Comparison of ENCODE assay signal across 15 cellular contexts in the genomic region with DNA sequence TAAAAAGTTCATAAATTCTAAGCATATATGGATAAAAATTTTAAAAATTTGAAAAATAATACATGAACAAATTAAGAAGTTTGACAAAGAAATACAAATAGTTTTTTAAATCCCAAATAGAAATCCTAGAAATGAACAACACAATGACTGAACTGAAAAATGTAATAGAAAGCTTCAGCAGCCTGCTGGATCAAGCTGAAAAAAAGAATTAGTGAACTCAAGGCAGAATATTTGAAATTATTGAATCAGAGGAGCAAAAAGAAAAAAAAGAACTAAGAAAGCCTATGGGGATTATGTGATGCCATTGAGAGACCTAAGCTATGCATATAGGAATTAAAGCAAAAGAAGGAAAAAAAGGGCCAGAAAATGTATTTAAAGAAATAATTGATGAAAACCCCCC. TPM values are rescaled to one million over a fixed set of nuclear protein-coding genes. Genes with fewer than 3 reads are reported as not detected.
A peak's percentile ranks its signal among the peaks of the same experiment; 100 is the strongest.
DNase-seq lines count a peak whose midpoint lies in the region; ATAC-seq, FAIRE-seq and TF ChIP-seq lines count a peak whose summit lies in the region.
"Had no signal": no experiment of that assay in that cellular context is flagged by ENCODE, and none has a peak within 500 bp of the region (broad histone marks: within the 10 kb centered on the region; RNA-seq: fewer than 3 reads in every experiment).

No MANE protein-coding gene starts in this region.

- H3K9ac ChIP-seq in BLaER1 (no peak overlapping the region), GM12878 (ENCODE audit: control insufficient read depth, insufficient read depth, low read length) (no peak overlapping the region)

- peaks cover 51% of the 10 kb centered on the region for H3K9me3 ChIP-seq in BLaER1
- peaks cover 43% of the 10 kb centered on the region for H3K9me3 ChIP-seq in GM12878 (replicated peaks; ENCODE audit: control insufficient read depth, insufficient read depth, low read length)

- BruUV-seq in GM12878 (replicated peaks; lab: Mats Ljungman, UMichigan), result no TSS peak

- POLR2A ChIA-PET in GM12878 (lab: Charles Lee), result interaction anchor here (0.7 kb wide), 1 partner anchor 1664 kb away, joined by 3 read pairs; no protein-coding TSS in a partner anchor

- H3K4me1 ChIP-seq in BLaER1 (peaks cover 32% of the 10 kb centered on the region), GM12878 (ENCODE audit: control insufficient read depth, insufficient read depth, low read length) (peaks cover 35% of the 10 kb centered on the region)

- SMC1A ChIA-PET in GM12878 (lab: Charles Lee; ENCODE audit: uncharacterized antibody, unreplicated experiment), result interaction anchor here (0.7 to 2.7 kb wide), 9 partner anchors 25 to 310 kb away, joined by 3 to 6 read pairs (median 3); no protein-coding TSS in a partner anchor

- TF ChIP-seq EP300 in GM12878 (IDR thresholded peaks at IDR 0.05; ENCODE audit: borderline replicate concordance in 1 of 2, control insufficient read depth in 1 of 2, low read depth in 2 of 2, low read length in 2 of 2), result no peak

- CTCF ChIA-PET in GM12878 (lab: Yijun Ruan, JAX), result interaction anchor here (0.5 kb wide), 1 partner anchor 1050 kb away, joined by 3 read pairs; no protein-coding TSS in a partner anchor

- TF ChIP-seq RAD21 in GM12878 (IDR thresholded peaks at IDR 0.05; ENCODE audit: insufficient read depth, low read depth, low read length), result no peak

- H3K27me3 ChIP-seq in BLaER1, result no peaks in the 10 kb centered on the region
- H3K27me3 ChIP-seq in GM12878 (replicated peaks in 1 of 2; ENCODE audit: control insufficient read depth in 2 of 2, insufficient read depth in 2 of 2, low read length in 1 of 2), result no peaks in the 10 kb centered on the region

- FAIRE-seq in GM12878 (lab: Jason Lieb, UNC), result no peak
- FAIRE-seq: GM12891, H1 had no signal

- H3K36me3 ChIP-seq in BLaER1, result peaks cover 13% of the 10 kb centered on the region; the same call in 1 of the 2 replicates
- no peaks in the 10 kb centered on the region for H3K36me3 ChIP-seq in GM12878 (ENCODE audit: control insufficient read depth in 2 of 2, insufficient read depth in 2 of 2, low read length in 1 of 2)

- in situ Hi-C loops in GM12878 (cut with MboI), result no loop called here

- H3K27ac ChIP-seq in BLaER1, result no peak overlapping the region
- H3K27ac ChIP-seq in GM12878 (ENCODE audit: control insufficient read depth, insufficient read depth), result no peak overlapping the region

- H3K4me2 ChIP-seq in BLaER1 (no peak overlapping the region), GM12878 (ENCODE audit: control insufficient read depth, insufficient read depth) (no peak overlapping the region)

- TF ChIP-seq POLR2A in GM12878 (IDR thresholded peaks at IDR 0.05; ENCODE audit: low read depth, low read length), result no peak

- TF ChIP-seq CTCF in GM12878 (IDR thresholded peaks at IDR 0.05 in 2 of 3, conservative IDR thresholded peaks at IDR 0.05 in 1 of 3; ENCODE audit: control insufficient read depth in 2 of 3, extremely low read depth in 1 of 3, insufficient read depth in 1 of 3, low read depth in 3 of 3, low read length in 3 of 3), result no peak

- H2AFZ ChIP-seq in GM12878 (ENCODE audit: control insufficient read depth, low read depth, low read length), result no peak overlapping the region

- no peak for ATAC-seq in GM12878

- RAD21 ChIA-PET in GM12878 (lab: Charles Lee; ENCODE audit: unreplicated experiment), result interaction anchor here (0.9 to 1.2 kb wide), 2 partner anchors 21 to 64 kb away, joined by 3 read pairs; no protein-coding TSS in a partner anchor

- intact Hi-C loops in GM12878 (cut with micrococcal nuclease; ENCODE audit: unreplicated experiment), result loop anchor here (5.0 kb wide), 1 partner anchor 1343 kb away; no protein-coding TSS in a partner anchor

- H3K79me2 ChIP-seq in GM12878 (ENCODE audit: control insufficient read depth, insufficient read depth, low read length), result no peaks in the 10 kb centered on the region

- 0 out of 2 replicates have a peak overlapping the region, but pooled peaks have one; percentile 11 for H3K4me3 ChIP-seq in BLaER1
- H3K4me3 ChIP-seq in GM12878, result no peak overlapping the region

- no peaks in the 10 kb centered on the region for H4K20me1 ChIP-seq in BLaER1
- H4K20me1 ChIP-seq in GM12878 (ENCODE audit: control insufficient read depth, insufficient read depth), result no peaks in the 10 kb centered on the region

- DNase-seq in LHCN-M2 (ENCODE audit: low read depth) (peak; percentile 5), GM12878 (ENCODE audit: low read depth, low spot score) (no peak), hypothalamus (lab: John Stamatoyannopoulos, UW) (no peak), NCI-H1417 treated with DMSO at 0.1 percent for 48 hours (lab: John Stamatoyannopoulos, UW) (no peak)
- DNase-seq in activated T-cell treated with anti-CD3 and anti-CD28 coated beads, Interleukin-2, amount 50 U/mL, for 1 hour, result no peak
- DNase-seq: ACHN; Calu3; CD4-positive, alpha-beta memory T cell; DMS53; DND-41; EL; H9 had no signal

TF ChIP-seq in GM12878, 131 proteins besides CTCF, POLR2A, EP300 and RAD21:
- TF ChIP-seq MTA3 (IDR thresholded peaks at IDR 0.05; ENCODE audit: borderline replicate concordance, low read length), result no peak
- peak; percentile 97 for TF ChIP-seq CBX5 (IDR thresholded peaks at IDR 0.05; ENCODE audit: low read depth)
- TF ChIP-seq CBX3 (IDR thresholded peaks at IDR 0.05; ENCODE audit: borderline replicate concordance, low read depth), result 0 out of 2 replicates have a peak, but pooled peaks have one; percentile 84
- peak; percentile 42; the same call in 1 of the 2 replicates for TF ChIP-seq ZNF24 (IDR thresholded peaks at IDR 0.05)

RNA-seq across cellular contexts. Expression of a gene that starts 39.9 kb away (rescaled TPM):
- total RNA-seq in LHCN-M2 (2014; rRNA removed) (21.2 and 21.7 TPM in 2 replicates), GM12878 (2014; rRNA removed) (29.9 and 34.7 TPM in 2 replicates), GM12878 (2014; rRNA removed; fragmentation: Illumina TruSeq; extraction: Trizol) (37.4 and 37.7 TPM in 2 replicates), GM12878 (2021) (35.9 and 36.1 TPM in 2 replicates)
- polyA plus RNA-seq in LHCN-M2 (2012), result 14.2 TPM
- total RNA-seq in GM12878 (2013; cell fraction: nucleolus; rRNA removed), result 122 and 123 TPM in 2 replicates
- 19.2 TPM for polyA plus RNA-seq in GM12878 (2011; ENCODE audit: low read depth)
- polyA plus RNA-seq in GM12878 (2011; rRNA removed) (55.6 and 59.6 TPM in 2 replicates), GM12878 (2014; fragmentation: Illumina TruSeq; extraction: Trizol) (32.2 and 37.7 TPM in 2 replicates), GM12878 (2014; fragmentation: Nextera tagmentation; extraction: Ambion mirVana) (100 to 1,000 TPM in 1 of 2 experiments, 10 to 100 TPM in 1; 95.8 to 117 TPM), GM12878 (2014; rRNA removed) (28.0 and 35.7 TPM in 2 replicates), GM12878 (2016; fragmentation: Nextera tagmentation; extraction: Ambion mirVana) (10 to 100 TPM; 45.2 to 53.2 TPM)
- 35.8 and 36.2 TPM in 2 replicates for polyA plus RNA-seq in GM12878 (2011; cell fraction: cytosol; rRNA removed)
- polyA plus RNA-seq in GM12878 (2011; cell fraction: nucleus; rRNA removed), result 52.0 and 66.4 TPM in 2 replicates
- polyA plus RNA-seq in GM12878 (2012), result 14.2 and 24.2 TPM in 2 replicates
- 44.2 and 51.9 TPM in 2 replicates for polyA minus RNA-seq in GM12878 (2011; rRNA and poly(A)+ RNA removed)
- 12.8 and 14.3 TPM in 2 replicates for polyA minus RNA-seq in GM12878 (2011; cell fraction: cytosol; rRNA and poly(A)+ RNA removed)
- polyA minus RNA-seq in GM12878 (2011; cell fraction: nucleus; rRNA and poly(A)+ RNA removed), result 64.9 and 86.9 TPM in 2 replicates
